12 cellular contexts compared by ENCODE assay signal in genomic region chr9:126337690-126338426, GRCh38. TPM values are rescaled to one million over a fixed set of nuclear protein-coding genes. Genes with fewer than 3 reads are reported as not detected.
DNase-seq lines count a peak whose midpoint lies in the region; TF ChIP-seq lines count a peak whose summit lies in the region.
"Had no signal": no experiment of that assay in that cellular context is flagged by ENCODE, and none has a peak within 500 bp of the region (broad histone marks: within the 10 kb centered on the region; RNA-seq: fewer than 3 reads in every experiment).

No MANE protein-coding gene starts in this region.

- TF ChIP-seq EP300 in Ishikawa (IDR thresholded peaks at IDR 0.05; ENCODE audit: borderline replicate concordance): no peak

- DNase-seq in cerebellar cortex (ENCODE audit: low spot score): peak; percentile 10
- DNase-seq in medulla oblongata (ENCODE audit: extremely low spot score): peak; percentile 78
- DNase-seq in GM20000 (ENCODE audit: low spot score): no peak
- DNase-seq in activated CD4-positive, CD25-positive, alpha-beta regulatory T cell (lab: John Stamatoyannopoulos, UW): no peak
- DNase-seq in DMS53 treated with DMSO at 0.1 percent for 48 hours (lab: John Stamatoyannopoulos, UW; ENCODE audit: unreplicated experiment): no peak
- DNase-seq: activated effector memory CD4-positive, alpha-beta T cell treated with Interleukin-2 at 50 U/mL for 16 hours; MM.1S; SJCRH30; stimulated activated CD4-positive, alpha-beta T cell treated with anti-CD3 and anti-CD28 coated beads, Interleukin-1b, Interleukin-23, amount 100 ng/mL, for 48 hours; transverse colon had no signal

- TF ChIP-seq CTCF in GM20000 (IDR thresholded peaks at IDR 0.05; ENCODE audit: extremely low read depth, missing control alignments): no peak

- TF ChIP-seq RAD21 in Ishikawa (IDR thresholded peaks at IDR 0.05; ENCODE audit: low read depth): no peak

- H3K27ac ChIP-seq in temporal lobe (ENCODE audit: low read depth, low read length): peak overlapping the region; percentile 96
- H3K27ac ChIP-seq: SJCRH30, transverse colon had no signal

TF ChIP-seq in Ishikawa, 13 proteins besides CTCF, POLR2A, EP300 and RAD21:
- TF ChIP-seq CREB1 (IDR thresholded peaks at IDR 0.05; ENCODE audit: low read depth) (no peak), REST (IDR thresholded peaks at IDR 0.05; ENCODE audit: low read depth) (peak; percentile 12; the same call in 1 of the 2 replicates)
TF ChIP-seq in Ishikawa: peak in this region for 1.

RNA-seq across cellular contexts. Expression of gene MVB12B, which starts 11.2 kb away (rescaled TPM):
- total RNA-seq in temporal lobe: 29.7 TPM

Comparison
In these comparisons a context has a peak if more than half of its experiments do, and no peak if none do; other contexts are left out.
1. DNase-seq: peak in cerebellar cortex (single experiment) and medulla oblongata (single experiment); none in GM20000 (single experiment), activated CD4-positive, CD25-positive, alpha-beta regulatory T cell (0 of 4) and DMS53 treated with DMSO at 0.1 percent for 48 hours (single experiment).